In the genomic region with DNA sequence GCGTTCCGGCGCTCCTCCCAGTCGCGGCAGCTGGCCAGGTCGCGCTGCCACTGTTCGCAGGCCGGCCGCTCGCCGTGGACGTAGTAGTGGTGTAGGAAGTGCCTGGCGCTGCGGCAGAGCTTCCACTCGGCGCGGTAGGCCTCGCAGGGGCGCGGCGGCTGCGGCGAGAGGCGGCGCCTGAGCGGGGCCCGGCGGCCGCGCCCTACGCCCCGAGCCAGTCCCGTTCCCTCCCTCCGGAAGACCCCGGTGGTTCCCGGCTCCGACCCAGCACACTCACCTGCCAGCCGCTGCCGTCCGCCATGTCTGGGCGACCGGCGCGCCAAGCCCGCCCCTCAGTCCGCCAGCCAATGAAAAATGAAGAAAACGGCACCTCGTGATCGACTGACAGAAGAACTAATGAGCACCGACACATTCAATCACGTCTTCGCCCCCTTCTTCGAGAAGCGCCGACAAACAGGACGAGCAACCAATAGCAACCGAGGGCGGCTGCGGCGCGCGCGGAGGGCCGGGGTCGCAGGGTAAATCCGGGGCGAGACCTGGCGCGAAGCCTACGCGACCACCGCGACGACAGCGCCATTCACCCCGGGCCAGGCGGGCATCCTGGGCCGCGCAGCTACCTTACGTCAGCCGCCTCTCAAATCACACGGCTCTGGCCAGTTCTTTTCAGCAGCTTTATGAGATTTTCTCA, we compare ENCODE assay signal across 8 cellular contexts.
DNase-seq lines count a peak whose midpoint lies in the region; ATAC-seq and TF ChIP-seq lines count a peak whose summit lies in the region.

A gene with protein sequence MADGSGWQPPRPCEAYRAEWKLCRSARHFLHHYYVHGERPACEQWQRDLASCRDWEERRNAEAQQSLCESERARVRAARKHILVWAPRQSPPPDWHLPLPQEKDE (minus strand): TSS at position 324 of the 688 bp plus-strand sequence. CDS start 23 bp downstream, at position 301.

- peak; percentile 78 for ATAC-seq in HG03439 (IDR thresholded peaks at IDR 0.05; ENCODE audit: unreplicated experiment)

- DNase-seq in AML-193 (lab: John Stamatoyannopoulos, UW) (peak; percentile 89 to 90), NCI-H524 (lab: John Stamatoyannopoulos, UW) (peak; percentile 82 to 96), kidney tubule cell (ENCODE audit: low spot score) (peak; percentile 94)
- peak; percentile 81 to 85 for DNase-seq in activated CD4-positive, alpha-beta T cell treated with anti-CD3 and anti-CD28 coated beads for 4 hours
- DNase-seq in stimulated activated CD4-positive, alpha-beta T cell treated with anti-CD3 and anti-CD28 coated beads, Interleukin-1b, Interleukin-23, amount 100 ng/mL, for 24 hours (ENCODE audit: low read depth in 4 of 4, low spot score in 1 of 4), result peak; percentile 65 to 79 (median 72)

- peak; percentile 86 for TF ChIP-seq POLR2A in GM19193 (IDR thresholded peaks at IDR 0.05; ENCODE audit: extremely low read depth, insufficient read depth, insufficient read length)

- H3K27ac ChIP-seq in cingulate gyrus (ENCODE audit: low read depth, low read length), result peak within 1 kb of the TSS; percentile 86

Comparison
In these comparisons a context has a peak if more than half of its experiments do, and no peak if none do; other contexts are left out.
1. Peak in every context shown above with its lines: DNase-seq, ATAC-seq and H3K27ac ChIP-seq.